In the genomic region with DNA sequence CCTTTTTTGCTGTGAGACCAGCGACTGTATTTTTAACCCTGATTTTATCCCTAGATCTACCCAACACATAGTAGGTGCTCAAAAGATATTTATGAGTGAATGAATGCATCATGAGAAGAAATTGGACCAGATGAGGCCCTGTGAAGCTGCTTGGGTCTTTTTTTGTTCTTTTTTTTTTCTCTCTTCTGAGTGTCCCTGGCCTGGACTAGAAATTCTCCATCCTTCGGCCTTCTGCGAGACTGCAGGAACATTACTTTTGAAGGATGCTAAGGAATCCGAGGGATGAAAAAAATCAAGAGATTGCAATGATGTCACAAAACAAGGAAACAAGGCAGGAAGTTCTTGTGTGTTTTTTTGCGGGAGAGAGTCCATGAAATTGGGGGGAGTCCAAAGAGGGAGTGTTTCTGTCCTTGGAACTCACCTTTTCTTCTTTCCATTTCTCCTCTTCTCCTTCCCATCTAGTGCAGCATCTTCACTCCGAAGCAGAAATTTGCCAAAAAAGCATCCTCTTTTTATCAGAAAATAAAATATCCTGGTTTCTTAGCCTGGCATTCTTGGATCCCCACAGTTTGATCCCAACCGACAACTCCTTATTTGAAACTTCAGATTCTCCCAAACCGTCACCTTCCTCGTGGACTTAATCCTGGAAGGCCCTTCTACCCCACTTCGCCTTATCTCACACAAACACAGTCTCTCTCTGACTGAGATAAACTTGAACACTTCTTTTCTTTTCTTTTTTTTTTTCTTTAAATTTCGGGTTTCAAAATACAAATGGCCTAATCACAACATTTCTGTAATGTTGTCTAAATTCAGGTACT, we compare ENCODE assay signal across 8 cellular contexts. TPM values are rescaled to one million over a fixed set of nuclear protein-coding genes. Genes with fewer than 3 reads are reported as not detected.
A peak's percentile ranks its signal among the peaks of the same experiment; 100 is the strongest.
DNase-seq lines count a peak whose midpoint lies in the region; FAIRE-seq and TF ChIP-seq lines count a peak whose summit lies in the region.

No MANE protein-coding gene starts in this region.

- peak overlapping the region; percentile 83 for H3K4me2 ChIP-seq in KMS-11
- peak overlapping the region; percentile 76 for H3K4me2 ChIP-seq in keratinocyte (ENCODE audit: control insufficient read depth, extremely low read depth, insufficient read depth, low read depth, low read length)

- peak overlapping the region; percentile 75 for H2AFZ ChIP-seq in KMS-11 (ENCODE audit: low read depth)
- H2AFZ ChIP-seq in keratinocyte (ENCODE audit: control insufficient read depth, low read length), result peak overlapping the region; percentile 73

- H3K27ac Mint-ChIP-seq in CD8-positive, alpha-beta memory T cell, result peak overlapping the region; percentile 94 to 99 (median 96)

- POLR2A ChIA-PET in CD8-positive, alpha-beta memory T cell (lab: Charles Lee), result interaction anchor here (0.7 to 2.2 kb wide), 8 partner anchors 13 to 364 kb away, joined by 3 to 15 read pairs (median 5); a partner anchor contains a TSS

- H3K27me3 ChIP-seq in CD8-positive, alpha-beta memory T cell (ENCODE audit: insufficient read depth, low read length, poor library complexity, severe bottlenecking), result no peaks in the 10 kb centered on the region
- H3K27me3 ChIP-seq in KMS-11 (ENCODE audit: insufficient read depth, low read depth), result no peaks in the 10 kb centered on the region
- no peaks in the 10 kb centered on the region for H3K27me3 ChIP-seq in keratinocyte (ENCODE audit: control insufficient read depth, extremely low read depth, insufficient read depth, low read length)
- no peaks in the 10 kb centered on the region for H3K27me3 ChIP-seq in stomach smooth muscle (ENCODE audit: control insufficient read depth in 1 of 2, insufficient read depth in 2 of 2, low read length in 2 of 2)

- no peaks in the 10 kb centered on the region for H3K9me3 ChIP-seq in CD8-positive, alpha-beta memory T cell (ENCODE audit: low read length)
- H3K9me3 ChIP-seq in keratinocyte (ENCODE audit: control insufficient read depth, low read depth, low read length) (no peaks in the 10 kb centered on the region), stomach smooth muscle (ENCODE audit: control insufficient read depth in 2 of 2, low read length in 2 of 2) (no peaks in the 10 kb centered on the region)

- no peak for FAIRE-seq in keratinocyte (lab: Jason Lieb, UNC)

- H3K79me2 ChIP-seq in KMS-11 (ENCODE audit: insufficient read depth, low read depth), result peaks cover 26% of the 10 kb centered on the region
- H3K79me2 ChIP-seq in keratinocyte (ENCODE audit: control insufficient read depth, insufficient read depth, low read length), result peaks cover 8% of the 10 kb centered on the region

- dilution Hi-C loops in keratinocyte (cut with MboI; ENCODE audit: extremely low pct_ligation_motif_present, low sequenced_read_pairs), result no loop called here

- H3K4me3 ChIP-seq in CD8-positive, alpha-beta memory T cell (ENCODE audit: low read length), result peak overlapping the region; percentile 61
- H3K4me3 ChIP-seq in KMS-11 (IDR thresholded peaks at IDR 0.05; ENCODE audit: insufficient read depth, low read depth, low read length) (no peak overlapping the region), keratinocyte (ENCODE audit: control insufficient read depth in 2 of 3, extremely low read depth in 1 of 3, insufficient read depth in 2 of 3, low read depth in 1 of 3, low read length in 3 of 3) (peak overlapping the region; percentile 88 to 96 (median 89)), stomach smooth muscle (ENCODE audit: low read length in 2 of 2) (peak overlapping the region; percentile 88 to 96)

- peaks cover 0 to 30% (median 4%) of the 10 kb centered on the region in 3 donors for H3K36me3 Mint-ChIP-seq in CD8-positive, alpha-beta memory T cell

- H3K9me1 ChIP-seq in keratinocyte (ENCODE audit: control insufficient read depth, extremely low read depth, insufficient read depth, low read length), result no peaks in the 10 kb centered on the region

- CTCF ChIA-PET in CD8-positive, alpha-beta memory T cell (lab: Charles Lee), result interaction anchor here (0.9 to 1.6 kb wide), 3 partner anchors 10 to 48 kb away, joined by 4 to 6 read pairs (median 4); no protein-coding TSS in a partner anchor

- H3K4me1 Mint-ChIP-seq in CD8-positive, alpha-beta memory T cell, result peaks cover 35 to 61% (median 50%) of the 10 kb centered on the region in 3 donors

- no peaks in the 10 kb centered on the region for H3K36me3 ChIP-seq in CD8-positive, alpha-beta memory T cell (ENCODE audit: insufficient read depth, low read length)
- H3K36me3 ChIP-seq in KMS-11 (ENCODE audit: insufficient read depth) (0 out of 2 replicates have a peak, but pooled peaks cover 2% of the 10 kb centered on the region), keratinocyte (ENCODE audit: control insufficient read depth in 2 of 2, extremely low read depth in 1 of 2, insufficient read depth in 2 of 2, low read length in 2 of 2) (peaks cover 3 to 4% of the 10 kb centered on the region in 2 experiments), stomach smooth muscle (ENCODE audit: control insufficient read depth in 2 of 2, insufficient read depth in 2 of 2, low read length in 2 of 2) (peaks cover 2 to 5% of the 10 kb centered on the region in 2 donors)

- H3K4me1 ChIP-seq in CD8-positive, alpha-beta memory T cell (ENCODE audit: insufficient read depth, low read length), result peaks cover 30% of the 10 kb centered on the region
- H3K4me1 ChIP-seq in KMS-11 (ENCODE audit: low read depth, poor library complexity, severe bottlenecking) (peaks cover 21% of the 10 kb centered on the region), keratinocyte (ENCODE audit: control insufficient read depth, extremely low read depth, insufficient read depth, low read length) (peaks cover 7% of the 10 kb centered on the region), stomach smooth muscle (ENCODE audit: control insufficient read depth, insufficient read depth, low read length) (peaks cover 19% of the 10 kb centered on the region)

- peak overlapping the region; percentile 91 for H3K27ac ChIP-seq in CD8-positive, alpha-beta memory T cell (ENCODE audit: low read depth, low read length)
- H3K27ac ChIP-seq in KMS-11 (peak overlapping the region; percentile 67), keratinocyte (ENCODE audit: control insufficient read depth, insufficient read depth, low read length) (peak overlapping the region; percentile 83), stomach smooth muscle (ENCODE audit: low read length) (peak overlapping the region; percentile 95)

- H3K9me3 Mint-ChIP-seq in CD8-positive, alpha-beta memory T cell, result no peaks in the 10 kb centered on the region

- DNase-seq in CD8-positive, alpha-beta memory T cell, result no peak
- DNase-seq in astrocyte of the hippocampus (ENCODE audit: low read depth, low spot score) (peak; percentile 55), keratinocyte (ENCODE audit: low read depth, low spot score) (no peak), KG1 (lab: John Stamatoyannopoulos, UW) (no peak)
- DNase-seq in stimulated activated CD4-positive, alpha-beta T cell treated with anti-CD3 and anti-CD28 coated beads, Interleukin-4, amount 100 ng/mL, for 1 hour, result no peak
- DNase-seq in stimulated activated CD4-positive, alpha-beta T cell treated with anti-CD3 and anti-CD28 coated beads, Interleukin-2, amount 100 ng/mL, for 24 hours, result no peak

- H3K27me3 Mint-ChIP-seq in CD8-positive, alpha-beta memory T cell, result no peaks in the 10 kb centered on the region

- peak overlapping the region; percentile 88 to 97 (median 93) for H3K4me3 Mint-ChIP-seq in CD8-positive, alpha-beta memory T cell

- peak overlapping the region; percentile 84 for H3K9ac ChIP-seq in KMS-11
- peak overlapping the region; percentile 89 for H3K9ac ChIP-seq in keratinocyte (ENCODE audit: control insufficient read depth, extremely low read depth, insufficient read depth, low read length)
- peak overlapping the region; percentile 98 to 99 for H3K9ac ChIP-seq in stomach smooth muscle (ENCODE audit: low read length in 2 of 2)

- no peaks in the 10 kb centered on the region for H4K20me1 ChIP-seq in KMS-11 (ENCODE audit: insufficient read depth)
- no peaks in the 10 kb centered on the region for H4K20me1 ChIP-seq in keratinocyte (ENCODE audit: control insufficient read depth, extremely low read depth, insufficient read depth, low read length)

- no peak for TF ChIP-seq CTCF in KMS-11 (conservative IDR thresholded peaks at IDR 0.05; ENCODE audit: low read depth, low read length)
- TF ChIP-seq CTCF in keratinocyte (optimal IDR thresholded peaks at IDR 0.05 in 1 of 3, IDR thresholded peaks at IDR 0.05 in 1 of 3, conservative IDR thresholded peaks at IDR 0.05 in 1 of 3; ENCODE audit: extremely low read depth in 1 of 3, insufficient read depth in 2 of 3, low read length in 3 of 3), result no peak

RNA-seq across cellular contexts. Expression of a gene that starts 0.7 kb away (rescaled TPM):
- total RNA-seq in CD8-positive, alpha-beta memory T cell, result 10 to 100 TPM; 44.4 to 46.1 TPM
- 22.2 TPM for polyA plus RNA-seq in CD8-positive, alpha-beta memory T cell
- polyA plus RNA-seq in keratinocyte, result 12.2 to 23.3 TPM (median 17.4 TPM) in 3 replicates
- 28.3 TPM for polyA plus RNA-seq in keratinocyte (2011; ENCODE audit: low read depth)
- polyA plus RNA-seq in keratinocyte (2011; cell fraction: cytosol; rRNA removed), result 5.1 and 9.5 TPM in 2 replicates
- 55.9 and 68.3 TPM in 2 replicates for polyA plus RNA-seq in keratinocyte (2011; cell fraction: nucleus; rRNA removed)
- polyA plus RNA-seq in keratinocyte (2012; ENCODE audit: low replicate concordance), result 24.1 and 26.1 TPM in 2 replicates
- polyA minus RNA-seq in keratinocyte, result 13.6 to 38.1 TPM (median 21.5 TPM) in 3 replicates
- 14.2 TPM for polyA minus RNA-seq in keratinocyte (2011; cell fraction: cytosol; rRNA and poly(A)+ RNA removed)
- 26.1 and 27.0 TPM in 2 replicates for polyA minus RNA-seq in keratinocyte (2011; cell fraction: nucleus; rRNA and poly(A)+ RNA removed)

RNA-seq across cellular contexts. Expression of a gene that starts 18.8 kb away (rescaled TPM):
- not detected for total RNA-seq in CD8-positive, alpha-beta memory T cell
- not detected for polyA plus RNA-seq in CD8-positive, alpha-beta memory T cell
- polyA plus RNA-seq in keratinocyte, result not detected in 3 replicates
- polyA plus RNA-seq in keratinocyte (2011; ENCODE audit: low read depth), result 2.7 TPM
- 0.21 TPM in 1 of 2 replicates, not detected in the other for polyA plus RNA-seq in keratinocyte (2011; cell fraction: cytosol; rRNA removed)
- polyA plus RNA-seq in keratinocyte (2011; cell fraction: nucleus; rRNA removed), result not detected in 2 replicates
- not detected in 2 replicates for polyA plus RNA-seq in keratinocyte (2012; ENCODE audit: low replicate concordance)
- not detected in 3 replicates for polyA minus RNA-seq in keratinocyte
- not detected for polyA minus RNA-seq in keratinocyte (2011; cell fraction: cytosol; rRNA and poly(A)+ RNA removed)
- polyA minus RNA-seq in keratinocyte (2011; cell fraction: nucleus; rRNA and poly(A)+ RNA removed), result not detected in 2 replicates

RNA-seq across cellular contexts. Expression of a gene that starts 26.0 kb away (rescaled TPM):
- total RNA-seq in CD8-positive, alpha-beta memory T cell, result under 1 TPM in 1 of 2 experiments, not detected in 1; 0.24 TPM
- polyA plus RNA-seq in CD8-positive, alpha-beta memory T cell, result 2.0 TPM
- 0.03 TPM in 2 of 3 replicates, not detected in the other for polyA plus RNA-seq in keratinocyte
- not detected for polyA plus RNA-seq in keratinocyte (2011; ENCODE audit: low read depth)
- polyA plus RNA-seq in keratinocyte (2011; cell fraction: cytosol; rRNA removed), result not detected in 2 replicates
- 0.04 TPM in 1 of 2 replicates, not detected in the other for polyA plus RNA-seq in keratinocyte (2011; cell fraction: nucleus; rRNA removed)
- polyA plus RNA-seq in keratinocyte (2012; ENCODE audit: low replicate concordance), result 0.89 TPM in 1 of 2 replicates, not detected in the other
- polyA minus RNA-seq in keratinocyte, result not detected in 3 replicates
- not detected for polyA minus RNA-seq in keratinocyte (2011; cell fraction: cytosol; rRNA and poly(A)+ RNA removed)
- polyA minus RNA-seq in keratinocyte (2011; cell fraction: nucleus; rRNA and poly(A)+ RNA removed), result not detected in 2 replicates

RNA-seq across cellular contexts. Expression of a gene that starts 37.0 kb away (rescaled TPM):
- total RNA-seq in CD8-positive, alpha-beta memory T cell, result 1 to 10 TPM in 1 of 2 experiments, under 1 TPM in 1; 0.59 to 1.1 TPM
- polyA plus RNA-seq in CD8-positive, alpha-beta memory T cell, result not detected
- 3.7 to 14.0 TPM (median 5.5 TPM) in 3 replicates for polyA plus RNA-seq in keratinocyte
- 1.1 TPM for polyA plus RNA-seq in keratinocyte (2011; ENCODE audit: low read depth)
- polyA plus RNA-seq in keratinocyte (2011; cell fraction: cytosol; rRNA removed), result 9.0 and 12.1 TPM in 2 replicates
- 11.4 and 14.5 TPM in 2 replicates for polyA plus RNA-seq in keratinocyte (2011; cell fraction: nucleus; rRNA removed)
- 4.3 and 20.4 TPM in 2 replicates for polyA plus RNA-seq in keratinocyte (2012; ENCODE audit: low replicate concordance)
- polyA minus RNA-seq in keratinocyte, result 4.4 to 17.5 TPM (median 5.2 TPM) in 3 replicates
- polyA minus RNA-seq in keratinocyte (2011; cell fraction: cytosol; rRNA and poly(A)+ RNA removed), result 17.8 TPM
- 2.8 and 5.0 TPM in 2 replicates for polyA minus RNA-seq in keratinocyte (2011; cell fraction: nucleus; rRNA and poly(A)+ RNA removed)

RNA-seq across cellular contexts. Expression of a gene that starts 49.6 kb away (rescaled TPM):
- 10 to 100 TPM; 14.3 to 15.9 TPM for total RNA-seq in CD8-positive, alpha-beta memory T cell
- 9.8 TPM for polyA plus RNA-seq in CD8-positive, alpha-beta memory T cell
- polyA plus RNA-seq in keratinocyte, result 3.0 to 4.4 TPM (median 3.8 TPM) in 3 replicates
- polyA plus RNA-seq in keratinocyte (2011; ENCODE audit: low read depth), result 6.1 TPM
- polyA plus RNA-seq in keratinocyte (2011; cell fraction: cytosol; rRNA removed), result 1.2 and 3.6 TPM in 2 replicates
- 8.9 and 12.5 TPM in 2 replicates for polyA plus RNA-seq in keratinocyte (2011; cell fraction: nucleus; rRNA removed)
- polyA plus RNA-seq in keratinocyte (2012; ENCODE audit: low replicate concordance), result 6.2 and 7.6 TPM in 2 replicates
- polyA minus RNA-seq in keratinocyte, result 1.9 to 10.4 TPM (median 3.2 TPM) in 3 replicates
- 9.0 TPM for polyA minus RNA-seq in keratinocyte (2011; cell fraction: cytosol; rRNA and poly(A)+ RNA removed)
- polyA minus RNA-seq in keratinocyte (2011; cell fraction: nucleus; rRNA and poly(A)+ RNA removed), result 6.1 and 9.2 TPM in 2 replicates
